7 cellular contexts compared by ENCODE assay signal in genomic region chr2:1305357-1305756, GRCh38.
"Had no signal": no experiment of that assay in that cellular context is flagged by ENCODE, and none has a peak within 500 bp of the region (broad histone marks: within the 10 kb centered on the region; RNA-seq: fewer than 3 reads in every experiment).

No MANE protein-coding gene starts in this region.

- H3K27ac Mint-ChIP-seq: HFFc6, IgD-negative memory B cell had no signal

- H3K36me3 Mint-ChIP-seq: IgD-negative memory B cell had no signal

- DNase-seq: GM23248, GOT3, H7, HFFc6 had no signal

- H3K4me3 Mint-ChIP-seq: HFFc6, IgD-negative memory B cell had no signal

- ATAC-seq: HCT116 had no signal

- H3K27ac ChIP-seq: GM23248, HL-60 had no signal
